In the genomic region with DNA sequence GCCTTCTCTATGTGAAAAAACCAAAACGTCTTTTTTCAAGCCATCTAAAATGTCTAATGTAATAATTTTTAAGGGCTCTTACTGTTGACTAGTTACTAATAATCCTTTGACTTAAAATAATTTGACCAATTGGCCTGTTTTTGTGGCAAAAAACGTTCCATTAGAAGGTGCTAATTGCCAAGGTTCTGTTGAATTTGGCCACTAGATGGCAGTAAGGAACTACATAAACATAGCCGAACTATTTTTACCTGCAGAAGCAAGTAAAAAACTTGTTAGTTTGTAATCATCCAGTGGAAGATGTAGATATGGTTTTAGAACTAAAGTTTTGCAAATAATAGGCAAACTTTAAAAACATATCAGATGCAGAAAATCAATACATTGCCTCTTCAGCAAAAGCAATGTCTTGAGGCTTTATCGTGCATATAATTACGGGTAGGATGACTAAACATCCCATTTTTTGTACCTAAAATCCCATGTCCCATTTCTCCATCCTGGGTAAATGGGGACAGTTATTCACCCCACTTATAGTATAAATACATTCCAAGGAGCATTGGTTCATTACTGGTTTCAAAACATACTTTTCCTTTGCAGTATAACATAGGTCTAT, we compare ENCODE assay signal across 8 cellular contexts. TPM values are rescaled to one million over a fixed set of nuclear protein-coding genes. Genes with fewer than 3 reads are reported as not detected.
DNase-seq lines count a peak whose midpoint lies in the region; TF ChIP-seq lines count a peak whose summit lies in the region.

No MANE protein-coding gene starts in this region.

- H3K79me2 ChIP-seq in neural cell (replicated peaks; ENCODE audit: insufficient read depth, low read length) = no peaks in the 10 kb centered on the region

- no peaks in the 10 kb centered on the region for H3K36me3 Mint-ChIP-seq in activated CD4-positive, alpha-beta T cell treated with anti-CD3 and anti-CD28 coated beads, Interleukin-2, amount 10 ng/mL, durations not matched to agents 7 days and 5 days (ENCODE audit: low read depth)

- H3K27me3 Mint-ChIP-seq in activated CD4-positive, alpha-beta T cell treated with anti-CD3 and anti-CD28 coated beads, Interleukin-2, amount 10 ng/mL, durations not matched to agents 7 days and 5 days = peaks cover 9% of the 10 kb centered on the region

- no peaks in the 10 kb centered on the region for H3K4me1 Mint-ChIP-seq in activated CD4-positive, alpha-beta T cell treated with anti-CD3 and anti-CD28 coated beads, Interleukin-2, amount 10 ng/mL, durations not matched to agents 7 days and 5 days

- H4K20me1 ChIP-seq in neural cell (ENCODE audit: insufficient read depth) = no peaks in the 10 kb centered on the region

- H2AFZ ChIP-seq in neural cell (ENCODE audit: low read depth, low read length) = no peak overlapping the region

- H3K27ac Mint-ChIP-seq in activated CD4-positive, alpha-beta T cell treated with anti-CD3 and anti-CD28 coated beads, Interleukin-2, amount 10 ng/mL, durations not matched to agents 7 days and 5 days = no peak overlapping the region

- H3K4me3 Mint-ChIP-seq in activated CD4-positive, alpha-beta T cell treated with anti-CD3 and anti-CD28 coated beads, Interleukin-2, amount 10 ng/mL, durations not matched to agents 7 days and 5 days = no peak overlapping the region

- TF ChIP-seq CTCF in epithelial cell of proximal tubule (conservative IDR thresholded peaks at IDR 0.05; ENCODE audit: low read depth, low read length) (peak; percentile 81), neural cell (IDR thresholded peaks at IDR 0.05; ENCODE audit: poor library complexity, severe bottlenecking) (peak; percentile 95)

- no peak overlapping the region for H3K27ac ChIP-seq in neural cell (ENCODE audit: low read length)

- CTCF ChIA-PET in activated CD4-positive, alpha-beta T cell treated with anti-CD3 and anti-CD28 coated beads, Interleukin-2, amount 10 ng/mL, durations not matched to agents 7 days and 5 days (lab: Charles Lee) = no interaction called here

- no peak overlapping the region for H3K4me3 ChIP-seq in epithelial cell of proximal tubule (ENCODE audit: low read depth, low read length)
- H3K4me3 ChIP-seq in neural cell (ENCODE audit: low read length) = no peak overlapping the region

- no peaks in the 10 kb centered on the region for H3K9me2 ChIP-seq in neural cell (ENCODE audit: insufficient read depth, low read length)

- TF ChIP-seq RAD21 in neural cell (conservative IDR thresholded peaks at IDR 0.05) = peak; percentile 95

- POLR2A ChIA-PET in activated CD4-positive, alpha-beta T cell treated with anti-CD3 and anti-CD28 coated beads, Interleukin-2, amount 10 ng/mL, durations not matched to agents 7 days and 5 days (lab: Charles Lee) = no interaction called here

- H3K4me2 ChIP-seq in neural cell (ENCODE audit: low read length) = no peak overlapping the region

- H3K36me3 ChIP-seq in neural cell (ENCODE audit: insufficient read depth, low read length) = no peaks in the 10 kb centered on the region

- no peaks in the 10 kb centered on the region for H3K9me3 ChIP-seq in neural cell (ENCODE audit: low read length)

- no peaks in the 10 kb centered on the region for H3K9me3 Mint-ChIP-seq in activated CD4-positive, alpha-beta T cell treated with anti-CD3 and anti-CD28 coated beads, Interleukin-2, amount 10 ng/mL, durations not matched to agents 7 days and 5 days

- TF ChIP-seq EP300 in neural cell (conservative IDR thresholded peaks at IDR 0.05; ENCODE audit: poor library complexity, severe bottlenecking) = no peak

- peak; percentile 60 for DNase-seq in activated CD4-positive, alpha-beta T cell treated with anti-CD3 and anti-CD28 coated beads, Interleukin-2, amount 10 ng/mL, durations not matched to agents 7 days and 5 days
- DNase-seq in activated CD4-positive, alpha-beta T cell treated with anti-CD3 and anti-CD28 coated beads, Interleukin-2, amount 50 U/mL, for 1 hour = no peak
- DNase-seq in HT1080 (ENCODE audit: low read depth) = peak; percentile 28
- DNase-seq in RPMI8226 = peak; percentile 51
- DNase-seq in epithelial cell of proximal tubule (ENCODE audit: low read depth) = no peak
- DNase-seq in GM19240 (ENCODE audit: insufficient read length, low spot score) = no peak
- no peak for DNase-seq in activated effector memory CD4-positive, alpha-beta T cell treated with anti-CD3 and anti-CD28 coated beads, Interleukin-2, amount 50 U/mL, for 16 hours

- no peak overlapping the region for H3K9ac ChIP-seq in neural cell (ENCODE audit: low read length)

- no peaks in the 10 kb centered on the region for H3F3A ChIP-seq in neural cell (ENCODE audit: insufficient read depth, low read length, poor library complexity, severe bottlenecking)

- no peaks in the 10 kb centered on the region for H3K27me3 ChIP-seq in neural cell (ENCODE audit: insufficient read depth, low read depth, low read length)

TF ChIP-seq in neural cell, 6 proteins besides CTCF, POLR2A, EP300 and RAD21:
- TF ChIP-seq MXI1 (conservative IDR thresholded peaks at IDR 0.05; ENCODE audit: poor library complexity, severe bottlenecking) = no peak
- TF ChIP-seq POLR2AphosphoS5 (IDR thresholded peaks at IDR 0.05) = no peak
- no peak for TF ChIP-seq TAF1 (IDR thresholded peaks at IDR 0.05; ENCODE audit: low read depth)
- TF ChIP-seq SMC3 (conservative IDR thresholded peaks at IDR 0.05; ENCODE audit: poor library complexity) = peak; percentile 95
- TF ChIP-seq REST (IDR thresholded peaks at IDR 0.05; ENCODE audit: borderline replicate concordance) = no peak

RNA-seq across cellular contexts. Expression of gene PROM1, which starts 57.6 kb away (rescaled TPM):
- total RNA-seq in activated CD4-positive, alpha-beta T cell treated with anti-CD3 and anti-CD28 coated beads, Interleukin-2, amount 10 ng/mL, durations not matched to agents 7 days and 5 days = not detected
- not detected in 2 replicates for total RNA-seq in HT1080 (2014; rRNA removed; shearing (Covaris generic))
- polyA plus RNA-seq in HT1080 (2015; cell fraction: cytosol; rRNA removed) = 0.33 and 0.47 TPM in 2 replicates
- polyA plus RNA-seq in HT1080 (2015; cell fraction: nucleus; rRNA removed) = 0.06 and 0.32 TPM in 2 replicates
- 41.9 and 69.6 TPM in 2 replicates for total RNA-seq in epithelial cell of proximal tubule
- 1.1 and 2.3 TPM in 2 replicates for polyA plus RNA-seq in neural cell
- polyA minus RNA-seq in neural cell = 3.2 and 3.8 TPM in 2 replicates

Comparison
In these comparisons a context has a peak if more than half of its experiments do, and no peak if none do; other contexts are left out.
1. DNase-seq: peak in activated CD4-positive, alpha-beta T cell treated with anti-CD3 and anti-CD28 coated beads, Interleukin-2, amount 10 ng/mL, durations not matched to agents 7 days and 5 days (single experiment), HT1080 (single experiment) and RPMI8226 (single experiment); none in activated CD4-positive, alpha-beta T cell treated with anti-CD3 and anti-CD28 coated beads, Interleukin-2, amount 50 U/mL, for 1 hour (single experiment), epithelial cell of proximal tubule (single experiment), GM19240 (single experiment) and activated effector memory CD4-positive, alpha-beta T cell treated with anti-CD3 and anti-CD28 coated beads, Interleukin-2, amount 50 U/mL, for 16 hours (single experiment).
2. RNA of gene PROM1, which starts 57.6 kb away (total RNA-seq): 41.9 to 69.6 TPM in epithelial cell of proximal tubule; not detected in activated CD4-positive, alpha-beta T cell treated with anti-CD3 and anti-CD28 coated beads, Interleukin-2, amount 10 ng/mL, durations not matched to agents 7 days and 5 days and not detected in HT1080; every median in the first group is over 10 times any median in the second.